18 cellular contexts compared by ENCODE assay signal in genomic region chr3:66353530-66353929, GRCh38.
DNase-seq lines count a peak whose midpoint lies in the region; ATAC-seq, FAIRE-seq and TF ChIP-seq lines count a peak whose summit lies in the region.
"Had no signal": no experiment of that assay in that cellular context is flagged by ENCODE, and none has a peak within 500 bp of the region (broad histone marks: within the 10 kb centered on the region; RNA-seq: fewer than 3 reads in every experiment).

No MANE protein-coding gene starts in this region.

- H3K9me3 ChIP-seq in heart right ventricle, result no peaks in the 10 kb centered on the region
- no peaks in the 10 kb centered on the region for H3K9me3 ChIP-seq in trophoblast cell (ENCODE audit: insufficient read depth, low read depth, low read length)
- H3K9me3 ChIP-seq in tibial nerve, result no peaks in the 10 kb centered on the region

- H3K27ac ChIP-seq in heart right ventricle (peak overlapping the region in 3 of 10 donors; percentile 13 to 16 (median 15)), trophoblast cell (ENCODE audit: low read depth, low read length) (no peak overlapping the region), tibial nerve (no peak overlapping the region)

- no peak for TF ChIP-seq EP300 in tibial nerve (IDR thresholded peaks at IDR 0.05)

- no peak overlapping the region for H3K4me3 ChIP-seq in astrocyte of the cerebellum (ENCODE audit: low read depth, low read length)
- H3K4me3 ChIP-seq in heart right ventricle, result no peak overlapping the region
- no peak overlapping the region for H3K4me3 ChIP-seq in trophoblast cell (ENCODE audit: low read depth, low read length)
- no peak overlapping the region for H3K4me3 ChIP-seq in tibial nerve

- no peaks in the 10 kb centered on the region for H3K36me3 Mint-ChIP-seq in glutamatergic neuron (ENCODE audit: unreplicated experiment)
- H3K36me3 Mint-ChIP-seq: type B pancreatic cell had no signal

- no peak overlapping the region for H3K23ac ChIP-seq in trophoblast cell (ENCODE audit: low read length)

- H3K79me2 ChIP-seq in trophoblast cell (ENCODE audit: control insufficient read depth, insufficient read depth, low read length, poor library complexity), result no peaks in the 10 kb centered on the region

- H3K4ac ChIP-seq in trophoblast cell (ENCODE audit: low read depth, low read length), result no peak overlapping the region

- no peak overlapping the region for H3K14ac ChIP-seq in trophoblast cell (ENCODE audit: low read length)

- H3K4me1 ChIP-seq in heart right ventricle (peaks cover 0 to 40% (median 14%) of the 10 kb centered on the region in 9 donors), trophoblast cell (ENCODE audit: control insufficient read depth in 1 of 2, insufficient read depth in 2 of 2, low read length in 2 of 2) (peaks cover 0 to 4% of the 10 kb centered on the region in 2 experiments), tibial nerve (peaks cover 0 to 46% (median 0%) of the 10 kb centered on the region in 4 donors)

- peak; percentile 54 to 84 (median 64) for ATAC-seq in heart right ventricle
- ATAC-seq in GM21390 (IDR thresholded peaks at IDR 0.05; ENCODE audit: unreplicated experiment), result no peak
- ATAC-seq: HCT116 had no signal

- H2AK5ac ChIP-seq in trophoblast cell (ENCODE audit: low read length), result no peak overlapping the region

- H3K27me3 Mint-ChIP-seq in glutamatergic neuron (ENCODE audit: unreplicated experiment), result no peaks in the 10 kb centered on the region
- H3K27me3 Mint-ChIP-seq: IgD-negative memory B cell; naive thymus-derived CD4-positive, alpha-beta T cell had no signal

- no peak overlapping the region for H4K91ac ChIP-seq in trophoblast cell (ENCODE audit: low read depth, low read length)

- in situ Hi-C loops in astrocyte of the cerebellum (cut with HindIII; ENCODE audit: low sequenced_read_pairs), result no loop called here

- intact Hi-C loops in heart right ventricle (cut with DNase I), result no loop called here

- 31 to 34% methylated on average over 6 of the region's 6 CpGs for whole genome bisulfite sequencing in heart right ventricle, 2 donors
- WGBS in trophoblast cell (ENCODE audit: extremely low coverage, insufficient coverage, insufficient read length), result no CpG with 5 or more reads among the region's 6 CpGs
- WGBS in tibial nerve, 2 donors, result 29 to 46% methylated on average over 6 of the region's 6 CpGs

- H3K4me3 Mint-ChIP-seq in glutamatergic neuron (ENCODE audit: unreplicated experiment), result no peak overlapping the region
- H3K4me3 Mint-ChIP-seq: IgD-negative memory B cell; naive thymus-derived CD4-positive, alpha-beta T cell; type B pancreatic cell had no signal

- H3K9me3 Mint-ChIP-seq in glutamatergic neuron (ENCODE audit: unreplicated experiment), result no peaks in the 10 kb centered on the region
- H3K9me3 Mint-ChIP-seq: IgD-negative memory B cell; naive thymus-derived CD4-positive, alpha-beta T cell; type B pancreatic cell had no signal

- H3K36me3 ChIP-seq in heart right ventricle (no peaks in the 10 kb centered on the region), trophoblast cell (ENCODE audit: control insufficient read depth in 1 of 2, insufficient read depth in 2 of 2, low read length in 2 of 2) (no peaks in the 10 kb centered on the region), tibial nerve (no peaks in the 10 kb centered on the region)

- no peak for DNase-seq in GM12892 (ENCODE audit: insufficient read length)
- peak; percentile 70 for DNase-seq in astrocyte of the cerebellum (ENCODE audit: low read depth)
- DNase-seq in heart right ventricle, result no peak
- DNase-seq in trophoblast cell, result peak; percentile 44 to 74
- no peak for DNase-seq in glutamatergic neuron
- DNase-seq in tibial nerve (ENCODE audit: low spot score in 2 of 2), result no peak
- DNase-seq: activated CD4-positive, alpha-beta T cell treated with anti-CD3 and anti-CD28 coated beads for 4 hours; activated naive CD4-positive, alpha-beta T cell treated with anti-CD3 and anti-CD28 coated beads, Interleukin-2, amount 50 U/mL, for 16 hours; caudate nucleus; DND-41; naive thymus-derived CD4-positive, alpha-beta T cell; NCI-H1092; NCI-H226; stimulated activated CD4-positive, alpha-beta T cell treated with anti-CD3 and anti-CD28 coated beads, Interleukin-4, amount 100 ng/mL, for 4 hours had no signal

- no peaks in the 10 kb centered on the region for H3K4me1 Mint-ChIP-seq in glutamatergic neuron (ENCODE audit: low read depth, unreplicated experiment)

- no peaks in the 10 kb centered on the region for H3K27me3 ChIP-seq in heart right ventricle
- no peaks in the 10 kb centered on the region for H3K27me3 ChIP-seq in trophoblast cell (ENCODE audit: insufficient read depth, low read length)
- H3K27me3 ChIP-seq in tibial nerve, result no peaks in the 10 kb centered on the region

- H2BK120ac ChIP-seq in trophoblast cell (ENCODE audit: insufficient read depth, low read length, poor library complexity), result no peak overlapping the region

- no peak overlapping the region for H4K12ac ChIP-seq in trophoblast cell (ENCODE audit: low read depth, low read length)

- FAIRE-seq in GM12892 (lab: Jason Lieb, UNC), result peak; percentile 5

- no peak overlapping the region for H2BK5ac ChIP-seq in trophoblast cell (ENCODE audit: low read depth, low read length, poor library complexity)

- no peak for TF ChIP-seq POLR2A in GM12892 (IDR thresholded peaks at IDR 0.05; ENCODE audit: low read depth, low read length)
- no peak for TF ChIP-seq POLR2A in tibial nerve (IDR thresholded peaks at IDR 0.05)

- H3K4me2 ChIP-seq in trophoblast cell (ENCODE audit: low read length), result no peak overlapping the region

- no peak overlapping the region for H3K18ac ChIP-seq in trophoblast cell (ENCODE audit: low read length)

- no peak overlapping the region for H2AFZ ChIP-seq in trophoblast cell (ENCODE audit: insufficient read depth, low read length, poor library complexity)

- H2BK12ac ChIP-seq in trophoblast cell (ENCODE audit: low read length), result no peak overlapping the region

- no peak overlapping the region for H4K8ac ChIP-seq in trophoblast cell (ENCODE audit: low read depth, low read length)

- TF ChIP-seq CTCF in astrocyte of the cerebellum (IDR thresholded peaks at IDR 0.05; ENCODE audit: low read depth, low read length, missing control alignments), result no peak
- TF ChIP-seq CTCF in heart right ventricle (IDR thresholded peaks at IDR 0.05), result no peak
- TF ChIP-seq CTCF in glutamatergic neuron (IDR thresholded peaks at IDR 0.05; ENCODE audit: partially characterized antibody, unreplicated experiment), result no peak
- TF ChIP-seq CTCF in tibial nerve (IDR thresholded peaks at IDR 0.05), result no peak

- no peak overlapping the region for H3K27ac Mint-ChIP-seq in glutamatergic neuron (ENCODE audit: unreplicated experiment)
- H3K27ac Mint-ChIP-seq: naive thymus-derived CD4-positive, alpha-beta T cell; type B pancreatic cell had no signal

- H3K79me1 ChIP-seq in trophoblast cell (ENCODE audit: low read length), result no peaks in the 10 kb centered on the region

- H3K9ac ChIP-seq in trophoblast cell (ENCODE audit: low read length), result no peak overlapping the region

Comparison
In these comparisons a context has a peak if more than half of its experiments do, and no peak if none do; other contexts are left out.
1. DNase-seq: peak in astrocyte of the cerebellum (single experiment) and trophoblast cell (2 of 2); none in GM12892 (single experiment), heart right ventricle (0 of 2), glutamatergic neuron (single experiment) and tibial nerve (0 of 2).